ENCODE assay signal across 14 cellular contexts in the genomic region with DNA sequence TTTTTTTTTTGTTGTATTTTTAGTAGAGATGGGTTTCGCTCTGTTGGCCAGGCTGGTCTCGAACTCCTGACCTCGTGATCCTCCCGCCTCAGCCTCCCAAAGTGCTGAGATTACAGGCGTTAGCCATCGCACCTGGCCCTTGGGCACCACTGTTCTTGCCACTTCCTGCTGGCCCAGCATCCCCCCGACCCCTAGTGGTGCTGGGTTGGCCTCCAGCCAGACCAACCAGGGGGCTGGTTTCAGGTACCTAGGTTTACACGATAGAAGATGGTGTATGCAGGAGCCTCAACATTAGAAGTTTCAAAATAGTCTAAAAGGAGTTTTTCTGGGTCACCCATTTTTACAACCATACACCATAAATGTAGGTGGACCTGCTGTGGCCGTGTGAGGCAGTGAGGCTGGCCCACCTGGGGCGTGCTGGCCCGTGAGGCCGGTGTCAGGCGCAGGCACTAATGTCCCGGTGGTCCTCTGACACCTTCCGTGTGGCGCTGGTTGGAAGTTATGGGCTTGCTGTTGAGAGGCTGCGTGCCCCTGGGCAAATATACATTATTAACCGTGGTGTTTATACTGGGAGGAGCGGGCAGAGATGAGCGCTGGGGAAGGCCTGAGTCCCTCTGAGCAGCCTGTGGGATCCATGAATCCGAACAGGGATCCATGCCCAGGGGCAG. TPM values are rescaled to one million over a fixed set of nuclear protein-coding genes. Genes with fewer than 3 reads are reported as not detected.
A peak's percentile ranks its signal among the peaks of the same experiment; 100 is the strongest.
DNase-seq lines count a peak whose midpoint lies in the region; ATAC-seq and TF ChIP-seq lines count a peak whose summit lies in the region.
"Had no signal": no experiment of that assay in that cellular context is flagged by ENCODE, and none has a peak within 500 bp of the region (broad histone marks: within the 10 kb centered on the region; RNA-seq: fewer than 3 reads in every experiment).

No MANE protein-coding gene starts in this region.

- H2AFZ ChIP-seq in DND-41 (ENCODE audit: low read depth, low read length) (no peak overlapping the region), GM23338 (no peak overlapping the region), neuronal stem cell (ENCODE audit: low read length) (peak overlapping the region; percentile 6)

- H3K36me3 Mint-ChIP-seq in GM23338 (ENCODE audit: low read depth): no peaks in the 10 kb centered on the region
- no peaks in the 10 kb centered on the region for H3K36me3 Mint-ChIP-seq in endothelial cell (ENCODE audit: low read depth, unreplicated experiment)
- H3K36me3 Mint-ChIP-seq: CD8-positive, alpha-beta T cell had no signal

- H3K4me3 Mint-ChIP-seq in GM23338: no peak overlapping the region
- no peak overlapping the region for H3K4me3 Mint-ChIP-seq in endothelial cell (ENCODE audit: unreplicated experiment)
- H3K4me3 Mint-ChIP-seq: CD8-positive, alpha-beta T cell had no signal

- H3K79me2 ChIP-seq in DND-41 (ENCODE audit: insufficient read depth, low read length) (no peaks in the 10 kb centered on the region), GM23338 (replicated peaks; ENCODE audit: insufficient read depth) (no peaks in the 10 kb centered on the region)

- no peak overlapping the region for H2BK15ac ChIP-seq in neuronal stem cell (ENCODE audit: low read length)

- H3K4me1 ChIP-seq in DND-41 (ENCODE audit: insufficient read depth, low read length) (no peaks in the 10 kb centered on the region), GM23338 (ENCODE audit: insufficient read depth) (peaks cover 10% of the 10 kb centered on the region), neuronal stem cell (ENCODE audit: control insufficient read depth in 2 of 2, insufficient read depth in 1 of 2, low read depth in 1 of 2, low read length in 2 of 2) (peaks cover 0 to 12% of the 10 kb centered on the region in 2 donors)

- H3K4me1 Mint-ChIP-seq in GM23338 (peaks cover 17% of the 10 kb centered on the region), endothelial cell (ENCODE audit: unreplicated experiment) (peaks cover 29% of the 10 kb centered on the region)

- H2BK5ac ChIP-seq in neuronal stem cell (ENCODE audit: low read length): no peak overlapping the region

- H3K27me3 Mint-ChIP-seq in GM23338 (ENCODE audit: insufficient read depth, low read depth, poor library complexity) (peaks cover 7% of the 10 kb centered on the region), endothelial cell (ENCODE audit: unreplicated experiment) (peaks cover 7% of the 10 kb centered on the region)

- H3K27ac ChIP-seq in DND-41 (ENCODE audit: low read length) (no peak overlapping the region), GM23338 (ENCODE audit: low read depth) (no peak overlapping the region), neuronal stem cell (replicated peaks; ENCODE audit: low read length) (no peak overlapping the region)
- H3K27ac ChIP-seq: BLaER1 treated with 17β-estradiol and CSF1 and Interleukin-3, amounts not matched to agents 10 nM and 100 nM had no signal

- DNase-seq in DND-41: peak; percentile 15
- DNase-seq in GM23338 (ENCODE audit: low spot score): no peak
- no peak for DNase-seq in endothelial cell (ENCODE audit: low spot score)
- no peak for DNase-seq in neuronal stem cell (ENCODE audit: low spot score)
- no peak for DNase-seq in NCI-H1436 treated with DMSO at 0.1 percent for 48 hours (lab: John Stamatoyannopoulos, UW)
- DNase-seq in midbrain (lab: John Stamatoyannopoulos, UW): no peak
- no peak for DNase-seq in C1 segment of cervical spinal cord (lab: John Stamatoyannopoulos, UW)
- DNase-seq: CD8-positive, alpha-beta T cell; GDM1; Kasumi-1; NCI-H2029 treated with DMSO at 0.1 percent for 48 hours; NCI-H526; OCI-M1 had no signal

- H3K4me3 ChIP-seq in DND-41 (ENCODE audit: low read depth in 1 of 2, low read length in 2 of 2) (no peak overlapping the region), GM23338 (no peak overlapping the region), neuronal stem cell (ENCODE audit: low read length in 2 of 2) (no peak overlapping the region)
- H3K4me3 ChIP-seq: BLaER1 treated with 17β-estradiol and CSF1 and Interleukin-3, amounts not matched to agents 10 nM and 100 nM had no signal

- H3K9me3 ChIP-seq in DND-41 (ENCODE audit: insufficient read depth, low read length, severe bottlenecking) (no peaks in the 10 kb centered on the region), neuronal stem cell (replicated peaks in 1 of 2; ENCODE audit: control insufficient read depth in 2 of 2, insufficient read depth in 1 of 2, low read depth in 1 of 2, low read length in 2 of 2) (peaks cover 0 to 8% of the 10 kb centered on the region in 2 donors)

- peak overlapping the region; percentile 56 for H3K14ac ChIP-seq in neuronal stem cell (ENCODE audit: low read length)

- WGBS in neuronal stem cell (ENCODE audit: extremely low coverage in 2 of 2, insufficient read length in 2 of 2, insufficient replicate concordance in 1 of 2), 2 donors: no CpG with 5 or more reads among the region's 21 CpGs

- no peak overlapping the region for H4K8ac ChIP-seq in neuronal stem cell (ENCODE audit: low read depth, low read length)

- H4K20me1 ChIP-seq in DND-41 (ENCODE audit: insufficient read depth, low read length) (no peaks in the 10 kb centered on the region), GM23338 (replicated peaks; ENCODE audit: insufficient read depth) (no peaks in the 10 kb centered on the region)
- H4K20me1 ChIP-seq: BLaER1 treated with 17β-estradiol and CSF1 and Interleukin-3, amounts not matched to agents 10 nM and 100 nM had no signal

- no peaks in the 10 kb centered on the region for H3K9me2 ChIP-seq in GM23338 (ENCODE audit: insufficient read depth)

- no peaks in the 10 kb centered on the region for H3K79me1 ChIP-seq in neuronal stem cell (ENCODE audit: low read depth, low read length)

- no peak overlapping the region for H3K4ac ChIP-seq in neuronal stem cell (ENCODE audit: low read length)

- H3K18ac ChIP-seq in neuronal stem cell (ENCODE audit: low read length): no peak overlapping the region

- no peak overlapping the region for H2AK5ac ChIP-seq in neuronal stem cell (ENCODE audit: low read depth, low read length)

- peaks cover 7% of the 10 kb centered on the region for H3F3A ChIP-seq in GM23338 (replicated peaks; ENCODE audit: low read depth)

- no peak overlapping the region for H2BK12ac ChIP-seq in neuronal stem cell (ENCODE audit: low read length)

- no peak overlapping the region for H2BK120ac ChIP-seq in neuronal stem cell (ENCODE audit: low read depth, low read length)

- no peak overlapping the region for H4K91ac ChIP-seq in neuronal stem cell (ENCODE audit: low read depth, low read length, poor library complexity)

- TF ChIP-seq CTCF in DND-41 (IDR thresholded peaks at IDR 0.05; ENCODE audit: borderline replicate concordance, extremely low read depth, low read length, poor library complexity, severe bottlenecking) (no peak), GM23338 (conservative IDR thresholded peaks at IDR 0.05; ENCODE audit: low read depth in 2 of 2) (peak in 1 of 2 experiments; percentile 13; a peak in 1 of 4 replicates), endothelial cell (IDR thresholded peaks at IDR 0.05; ENCODE audit: unreplicated experiment) (no peak)

- H3K27ac Mint-ChIP-seq in GM23338 (no peak overlapping the region), endothelial cell (ENCODE audit: unreplicated experiment) (peak overlapping the region; percentile 52)
- H3K27ac Mint-ChIP-seq: CD8-positive, alpha-beta T cell had no signal

- no peaks in the 10 kb centered on the region for H3K27me3 ChIP-seq in DND-41 (ENCODE audit: insufficient read depth, low read length, poor library complexity)
- no peaks in the 10 kb centered on the region for H3K27me3 ChIP-seq in GM23338 (ENCODE audit: insufficient read depth)
- H3K27me3 ChIP-seq in neuronal stem cell (ENCODE audit: control insufficient read depth in 3 of 3, insufficient read depth in 3 of 3, low read depth in 1 of 3, low read length in 3 of 3): no peaks in the 10 kb centered on the region
- H3K27me3 ChIP-seq: BLaER1 treated with 17β-estradiol and CSF1 and Interleukin-3, amounts not matched to agents 10 nM and 100 nM had no signal

- H3K9me3 Mint-ChIP-seq in GM23338: no peaks in the 10 kb centered on the region
- no peaks in the 10 kb centered on the region for H3K9me3 Mint-ChIP-seq in endothelial cell (ENCODE audit: unreplicated experiment)
- H3K9me3 Mint-ChIP-seq: CD8-positive, alpha-beta T cell had no signal

- no peak for ATAC-seq in DND-41 (ENCODE audit: insufficient read depth, low read depth)
- ATAC-seq in GM23338: peak; percentile 16; the same call in 1 of the 3 replicates
- ATAC-seq: CD8-positive, alpha-beta T cell had no signal

- no peak overlapping the region for H3K23ac ChIP-seq in neuronal stem cell (ENCODE audit: low read depth, low read length, poor library complexity)

- H3K36me3 ChIP-seq in DND-41 (ENCODE audit: insufficient read depth, low read length): no peaks in the 10 kb centered on the region
- no peaks in the 10 kb centered on the region for H3K36me3 ChIP-seq in GM23338 (ENCODE audit: insufficient read depth)
- no peaks in the 10 kb centered on the region for H3K36me3 ChIP-seq in neuronal stem cell (replicated peaks in 1 of 2; ENCODE audit: control insufficient read depth in 2 of 2, insufficient read depth in 2 of 2, low read length in 2 of 2)
- H3K36me3 ChIP-seq: BLaER1 treated with 17β-estradiol and CSF1 and Interleukin-3, amounts not matched to agents 10 nM and 100 nM had no signal

- H3K4me2 ChIP-seq in DND-41 (ENCODE audit: insufficient read depth, low read length) (no peak overlapping the region), GM23338 (no peak overlapping the region), neuronal stem cell (ENCODE audit: insufficient read depth, low read length, poor library complexity, severe bottlenecking) (no peak overlapping the region)

- no peak overlapping the region for H3K9ac ChIP-seq in DND-41 (ENCODE audit: low read depth, low read length)
- no peak overlapping the region for H3K9ac ChIP-seq in neuronal stem cell (ENCODE audit: low read depth, low read length, poor library complexity)
- H3K9ac ChIP-seq: BLaER1 treated with 17β-estradiol and CSF1 and Interleukin-3, amounts not matched to agents 10 nM and 100 nM had no signal

RNA-seq across cellular contexts. Expression of a gene that starts 43.5 kb away (rescaled TPM):
- 81.7 and 82.7 TPM in 2 replicates for total RNA-seq in GM23338 (2014; rRNA removed; shearing (Covaris generic))
- 55.9 and 61.1 TPM in 2 replicates for polyA plus RNA-seq in GM23338 (2016; fragmentation: Nextera tagmentation; extraction: Ambion mirVana)
- 89.7 TPM for total RNA-seq in endothelial cell (ENCODE audit: unreplicated experiment)
- polyA plus RNA-seq in neuronal stem cell (2013, experiment 1 of 2): 96.9 TPM
- 98.2 TPM for polyA plus RNA-seq in neuronal stem cell (2013, experiment 2 of 2)
